In genomic region chr11:31802990-31803812, GRCh38 we compare ENCODE assay signal across 16 cellular contexts. TPM values are rescaled to one million over a fixed set of nuclear protein-coding genes. Genes with fewer than 3 reads are reported as not detected.
A peak's percentile ranks its signal among the peaks of the same experiment; 100 is the strongest.
DNase-seq lines count a peak whose midpoint lies in the region; ATAC-seq lines count a peak whose summit lies in the region.
"Had no signal": no experiment of that assay in that cellular context is flagged by ENCODE, and none has a peak within 500 bp of the region (broad histone marks: within the 10 kb centered on the region; RNA-seq: fewer than 3 reads in every experiment).

No MANE protein-coding gene starts in this region.

- H3K18ac ChIP-seq in neuronal stem cell (ENCODE audit: low read length) = peak overlapping the region; percentile 73

- H3K27me3 ChIP-seq in neuronal stem cell (ENCODE audit: control insufficient read depth in 3 of 3, insufficient read depth in 3 of 3, low read depth in 1 of 3, low read length in 3 of 3) = peaks cover 0 to 21% (median 0%) of the 10 kb centered on the region in 3 experiments
- H3K27me3 ChIP-seq in effector memory CD4-positive, alpha-beta T cell (replicated peaks; ENCODE audit: control insufficient read depth, insufficient read depth, low read length, poor library complexity, severe bottlenecking) = peaks cover 91% of the 10 kb centered on the region

- peak overlapping the region; percentile 30 for H3K4me3 Mint-ChIP-seq in activated CD4-positive, alpha-beta T cell treated with anti-CD3 and anti-CD28 coated beads, Interleukin-2, amount 10 ng/mL, durations not matched to agents 7 days and 5 days
- peak overlapping the region; percentile 19 to 56 for H3K4me3 Mint-ChIP-seq in effector memory CD8-positive, alpha-beta T cell

- H3K27ac Mint-ChIP-seq in activated CD4-positive, alpha-beta T cell treated with anti-CD3 and anti-CD28 coated beads, Interleukin-2, amount 10 ng/mL, durations not matched to agents 7 days and 5 days = peak overlapping the region; percentile 55
- H3K27ac Mint-ChIP-seq in effector memory CD8-positive, alpha-beta T cell = no peak overlapping the region

- H4K8ac ChIP-seq in neuronal stem cell (ENCODE audit: low read depth, low read length) = no peak overlapping the region

- H2AK5ac ChIP-seq in neuronal stem cell (ENCODE audit: low read depth, low read length) = peak overlapping the region; percentile 7

- H3K36me3 Mint-ChIP-seq in activated CD4-positive, alpha-beta T cell treated with anti-CD3 and anti-CD28 coated beads, Interleukin-2, amount 10 ng/mL, durations not matched to agents 7 days and 5 days (ENCODE audit: low read depth) = peaks cover 14% of the 10 kb centered on the region
- H3K36me3 Mint-ChIP-seq in effector memory CD8-positive, alpha-beta T cell (ENCODE audit: insufficient read depth) = peaks cover 22% of the 10 kb centered on the region

- CTCF ChIA-PET in activated CD4-positive, alpha-beta T cell treated with anti-CD3 and anti-CD28 coated beads, Interleukin-2, amount 10 ng/mL, durations not matched to agents 7 days and 5 days (lab: Charles Lee) = interaction anchor here (1.2 kb wide), 1 partner anchor 11 kb away, joined by 3 read pairs; no protein-coding TSS in a partner anchor

- H3K4me3 ChIP-seq in neuronal stem cell (ENCODE audit: low read length in 2 of 2) = peak overlapping the region in 1 of 2 donors; percentile 69
- H3K4me3 ChIP-seq in effector memory CD4-positive, alpha-beta T cell (ENCODE audit: insufficient read depth, low read depth, low read length, poor library complexity, severe bottlenecking) = no peak overlapping the region

- no peak overlapping the region for H2AFZ ChIP-seq in neuronal stem cell (ENCODE audit: low read length)

- peaks cover 8 to 50% of the 10 kb centered on the region in 2 donors for H3K4me1 ChIP-seq in neuronal stem cell (ENCODE audit: control insufficient read depth in 2 of 2, insufficient read depth in 1 of 2, low read depth in 1 of 2, low read length in 2 of 2)
- peaks cover 33% of the 10 kb centered on the region for H3K4me1 ChIP-seq in effector memory CD4-positive, alpha-beta T cell (ENCODE audit: control insufficient read depth, insufficient read depth, low read length, poor library complexity, severe bottlenecking)

- peak overlapping the region; percentile 72 for H3K4me2 ChIP-seq in neuronal stem cell (ENCODE audit: insufficient read depth, low read length, poor library complexity, severe bottlenecking)

- no peaks in the 10 kb centered on the region for H3K9me3 Mint-ChIP-seq in activated CD4-positive, alpha-beta T cell treated with anti-CD3 and anti-CD28 coated beads, Interleukin-2, amount 10 ng/mL, durations not matched to agents 7 days and 5 days
- H3K9me3 Mint-ChIP-seq in effector memory CD8-positive, alpha-beta T cell = peaks cover 6 to 8% of the 10 kb centered on the region in 2 donors

- no peak overlapping the region for H4K91ac ChIP-seq in neuronal stem cell (ENCODE audit: low read depth, low read length, poor library complexity)

- H3K36me3 ChIP-seq in neuronal stem cell (replicated peaks in 1 of 2; ENCODE audit: control insufficient read depth in 2 of 2, insufficient read depth in 2 of 2, low read length in 2 of 2) = peaks cover 22 to 95% of the 10 kb centered on the region in 2 donors
- H3K36me3 ChIP-seq in effector memory CD4-positive, alpha-beta T cell (ENCODE audit: control insufficient read depth, insufficient read depth, low read length) = no peaks in the 10 kb centered on the region
- H3K36me3 ChIP-seq: tibial nerve had no signal

- no CpG with 5 or more reads among the region's 24 CpGs for WGBS in neuronal stem cell (ENCODE audit: extremely low coverage in 2 of 2, insufficient read length in 2 of 2, insufficient replicate concordance in 1 of 2), 2 donors

- H3K14ac ChIP-seq in neuronal stem cell (ENCODE audit: low read length) = no peak overlapping the region

- H3K27ac ChIP-seq in neuronal stem cell (replicated peaks; ENCODE audit: low read length) = no peak overlapping the region
- H3K27ac ChIP-seq in effector memory CD4-positive, alpha-beta T cell (ENCODE audit: insufficient read depth, low read length, poor library complexity, severe bottlenecking) = no peak overlapping the region
- H3K27ac ChIP-seq: RWPE1, tibial nerve had no signal

- H3K23ac ChIP-seq in neuronal stem cell (ENCODE audit: low read depth, low read length, poor library complexity) = peak overlapping the region; percentile 14

- no peak for ATAC-seq in effector memory CD8-positive, alpha-beta T cell (replicated peaks)
- no peak for ATAC-seq in GM19452 (IDR thresholded peaks at IDR 0.05; ENCODE audit: unreplicated experiment)

- H3K4me1 Mint-ChIP-seq in activated CD4-positive, alpha-beta T cell treated with anti-CD3 and anti-CD28 coated beads, Interleukin-2, amount 10 ng/mL, durations not matched to agents 7 days and 5 days = peaks cover 26% of the 10 kb centered on the region
- H3K4me1 Mint-ChIP-seq in effector memory CD8-positive, alpha-beta T cell (ENCODE audit: low read depth in 2 of 2) = peaks cover 24 to 37% of the 10 kb centered on the region in 2 donors

- H3K9me3 ChIP-seq in neuronal stem cell (replicated peaks in 1 of 2; ENCODE audit: control insufficient read depth in 2 of 2, insufficient read depth in 1 of 2, low read depth in 1 of 2, low read length in 2 of 2) = peaks cover 0 to 21% of the 10 kb centered on the region in 2 donors
- H3K9me3 ChIP-seq in effector memory CD4-positive, alpha-beta T cell (ENCODE audit: control insufficient read depth, low read length) = no peaks in the 10 kb centered on the region
- H3K9me3 ChIP-seq: tibial nerve had no signal

- H3K4ac ChIP-seq in neuronal stem cell (ENCODE audit: low read length) = no peak overlapping the region

- no peak overlapping the region for H2BK12ac ChIP-seq in neuronal stem cell (ENCODE audit: low read length)

- H2BK120ac ChIP-seq in neuronal stem cell (ENCODE audit: low read depth, low read length) = no peak overlapping the region

- no peak overlapping the region for H2BK15ac ChIP-seq in neuronal stem cell (ENCODE audit: low read length)

- no peak overlapping the region for H2BK5ac ChIP-seq in neuronal stem cell (ENCODE audit: low read length)

- peaks cover 6% of the 10 kb centered on the region for H3K79me1 ChIP-seq in neuronal stem cell (ENCODE audit: low read depth, low read length)

- DNase-seq in activated CD4-positive, alpha-beta T cell treated with anti-CD3 and anti-CD28 coated beads, Interleukin-2, amount 10 ng/mL, durations not matched to agents 7 days and 5 days = no peak
- DNase-seq in activated CD4-positive, alpha-beta T cell treated with anti-CD3 and anti-CD28 coated beads, Interleukin-2, amount 50 U/mL, for 1 hour = no peak
- peak; percentile 7 for DNase-seq in MV-4-11 (lab: John Stamatoyannopoulos, UW)
- DNase-seq in effector memory CD8-positive, alpha-beta T cell = no peak
- DNase-seq in neuronal stem cell (ENCODE audit: low spot score) = no peak
- no peak for DNase-seq in effector memory CD4-positive, alpha-beta T cell
- DNase-seq in NCI-H1105 treated with DMSO at 0.1 percent for 48 hours (lab: John Stamatoyannopoulos, UW) = no peak
- DNase-seq: ACHN; effector CD8-positive, alpha-beta T cell; hippocampal formation; midbrain; NCI-H2227 treated with DMSO at 0.1 percent for 48 hours had no signal

- no peak overlapping the region for H3K9ac ChIP-seq in neuronal stem cell (ENCODE audit: low read depth, low read length, poor library complexity)

- H3K27me3 Mint-ChIP-seq in activated CD4-positive, alpha-beta T cell treated with anti-CD3 and anti-CD28 coated beads, Interleukin-2, amount 10 ng/mL, durations not matched to agents 7 days and 5 days = peaks cover 87% of the 10 kb centered on the region
- H3K27me3 Mint-ChIP-seq in effector memory CD8-positive, alpha-beta T cell = peaks cover 85 to 93% of the 10 kb centered on the region in 2 donors

- POLR2A ChIA-PET in activated CD4-positive, alpha-beta T cell treated with anti-CD3 and anti-CD28 coated beads, Interleukin-2, amount 10 ng/mL, durations not matched to agents 7 days and 5 days (lab: Charles Lee) = no interaction called here

RNA-seq across cellular contexts. Expression of gene PAX6, which starts 7.9 kb away (rescaled TPM):
- total RNA-seq in activated CD4-positive, alpha-beta T cell treated with anti-CD3 and anti-CD28 coated beads, Interleukin-2, amount 10 ng/mL, durations not matched to agents 7 days and 5 days = not detected
- polyA plus RNA-seq in neuronal stem cell (2013, experiment 1 of 2) = 254 TPM
- 259 TPM for polyA plus RNA-seq in neuronal stem cell (2013, experiment 2 of 2)
- total RNA-seq: MCF 10A, tibial nerve had no signal
